In genomic region chr11:64317961-64318693, GRCh38 we compare ENCODE assay signal across 8 cellular contexts. TPM values are rescaled to one million over a fixed set of nuclear protein-coding genes. Genes with fewer than 3 reads are reported as not detected.
A peak's percentile ranks its signal among the peaks of the same experiment; 100 is the strongest.
DNase-seq lines count a peak whose midpoint lies in the region; ATAC-seq and TF ChIP-seq lines count a peak whose summit lies in the region.

TSS of gene PRDX5 (plus strand) at chr11:64318121. CDS start at chr11:64318216, 95 bp downstream.

- intact Hi-C loops in left cardiac atrium (cut with DNase I) = no loop called here

- TF ChIP-seq CTCF in progenitor cell of endocrine pancreas (IDR thresholded peaks at IDR 0.05; ENCODE audit: unreplicated experiment) = peak; percentile 29

- peak; percentile 73 for ATAC-seq in GM18498 (IDR thresholded peaks at IDR 0.05; ENCODE audit: unreplicated experiment)
- peak; percentile 83 for ATAC-seq in HG02885 (IDR thresholded peaks at IDR 0.05; ENCODE audit: poor library complexity, unreplicated experiment)
- peak; percentile 79 for ATAC-seq in T-helper 17 cell
- peak; percentile 92 to 94 for ATAC-seq in left cardiac atrium

- H3K36me3 Mint-ChIP-seq in T-helper 17 cell (ENCODE audit: low read depth) = peaks cover 6% of the 10 kb centered on the region
- peaks cover 10% of the 10 kb centered on the region for H3K36me3 Mint-ChIP-seq in progenitor cell of endocrine pancreas (ENCODE audit: insufficient read depth)

- H3K9me3 Mint-ChIP-seq in progenitor cell of endocrine pancreas (ENCODE audit: low read depth) = no peaks in the 10 kb centered on the region

- peak within 1 kb of the TSS; percentile 96 for H3K4me3 Mint-ChIP-seq in T-helper 17 cell
- peak within 1 kb of the TSS; percentile 92 for H3K4me3 Mint-ChIP-seq in progenitor cell of endocrine pancreas (ENCODE audit: low read depth)

- H3K9me3 ChIP-seq in T-helper 17 cell (ENCODE audit: control insufficient read depth, low read length, poor library complexity, severe bottlenecking) = no peaks in the 10 kb centered on the region

- H3K27ac Mint-ChIP-seq in T-helper 17 cell (peak within 1 kb of the TSS; percentile 98), progenitor cell of endocrine pancreas (peak within 1 kb of the TSS; percentile 100)

- peaks cover 30% of the 10 kb centered on the region for H3K4me1 Mint-ChIP-seq in T-helper 17 cell
- H3K4me1 Mint-ChIP-seq in progenitor cell of endocrine pancreas (ENCODE audit: low read depth) = peaks cover 11% of the 10 kb centered on the region

- DNase-seq in NCI-H187 (lab: John Stamatoyannopoulos, UW) = peak; percentile 85 to 93
- peak; percentile 92 to 95 (median 94) for DNase-seq in T-helper 17 cell
- peak; percentile 54 to 98 (median 94) for DNase-seq in amygdala (lab: John Stamatoyannopoulos, UW)
- peak; percentile 97 for DNase-seq in left cardiac atrium
- peak; percentile 89 for DNase-seq in progenitor cell of endocrine pancreas (ENCODE audit: low spot score, unreplicated experiment)
- DNase-seq in ureter (ENCODE audit: low spot score) = peak; percentile 97

- H3K27me3 Mint-ChIP-seq in T-helper 17 cell = no peaks in the 10 kb centered on the region
- H3K27me3 Mint-ChIP-seq in progenitor cell of endocrine pancreas = no peaks in the 10 kb centered on the region

RNA-seq across cellular contexts. Expression of gene PRDX5, which starts in this region (rescaled TPM):
- total RNA-seq in T-helper 17 cell = 10 to 100 TPM; 46.4 to 49.7 TPM
- 100 to 1,000 TPM; 264 to 298 TPM for total RNA-seq in left cardiac atrium
- total RNA-seq in progenitor cell of endocrine pancreas = 157 and 171 TPM in 2 replicates
- total RNA-seq in ureter = 255 TPM

Comparison
In these comparisons a context has a peak if more than half of its experiments do, and no peak if none do; other contexts are left out.
1. Peak in every context shown above with its lines: DNase-seq and ATAC-seq.